ENCODE assay signal across 24 cellular contexts in genomic region chr1:243763806-243764205, GRCh38.
"Had no signal": no experiment of that assay in that cellular context is flagged by ENCODE, and none has a peak within 500 bp of the region (broad histone marks: within the 10 kb centered on the region; RNA-seq: fewer than 3 reads in every experiment).

No MANE protein-coding gene starts in this region.

- FAIRE-seq: bronchial epithelial cell had no signal

- DNase-seq: activated CD4-positive, alpha-beta T cell treated with anti-CD3 and anti-CD28 coated beads for 4 hours; activated CD4-positive, alpha-beta T cell treated with anti-CD3 and anti-CD28 coated beads, Interleukin-2, amount 50 U/mL, for 4 hours; activated CD4-positive, CD25-positive, alpha-beta regulatory T cell; activated CD8-positive, alpha-beta memory T cell treated with anti-CD3 and anti-CD28 coated beads for 24 hours; activated effector memory CD4-positive, alpha-beta T cell treated with Interleukin-2 at 50 U/mL for 16 hours; activated naive CD4-positive, alpha-beta T cell treated with Interleukin-2 at 50 U/mL for 16 hours; endodermal cell; foreskin melanocyte; left lung; lower lobe of right lung; mesenchymal stem cell; natural killer cell; occipital lobe; stimulated activated CD4-positive, alpha-beta T cell treated with anti-CD3 and anti-CD28 coated beads, Interleukin-1b, Interleukin-23, amount 100 ng/mL, for 48 hours; stimulated activated naive B cell treated with anti-CD40 and anti-IgM and Interleukin-4, amounts not matched to agents 10 μg/mL and 1 μg/mL and 100 μg/mL, for 72 hours; stomach; thyroid gland; upper lobe of left lung had no signal

- H3K27ac ChIP-seq: coronary artery, esophagus muscularis mucosa, left lung, lower lobe of right lung, neural progenitor cell, right atrium auricular region, stomach, thyroid gland, upper lobe of left lung, vagina had no signal
